In genomic region chr16:30997000-30997886, GRCh38 we compare ENCODE assay signal across 2 cellular contexts.
TF ChIP-seq lines count a peak whose summit lies in the region.

No MANE protein-coding gene starts in this region.

TF ChIP-seq in GM12891, 5 proteins besides CTCF, POLR2A, EP300 and RAD21:
- TF ChIP-seq POLR2AphosphoS5 (IDR thresholded peaks at IDR 0.05; ENCODE audit: low read depth, low read length) (peak; percentile 62; the same call in 1 of the 2 replicates), SPI1 (IDR thresholded peaks at IDR 0.05; ENCODE audit: low read depth, low read length) (no peak), PAX5 (IDR thresholded peaks at IDR 0.05; ENCODE audit: insufficient read depth, low read length, severe bottlenecking) (no peak), POU2F2 (IDR thresholded peaks at IDR 0.05; ENCODE audit: low read depth, low read length) (0 out of 2 replicates have a peak, but pooled peaks have one; percentile 8), TAF1 (IDR thresholded peaks at IDR 0.05; ENCODE audit: low read depth, low read length) (no peak)

TF ChIP-seq in H1, 55 proteins besides CTCF, POLR2A, EP300 and RAD21:
- TF ChIP-seq NRF1 (IDR thresholded peaks at IDR 0.05; ENCODE audit: low read depth, low read length) (peak; percentile 31; the same call in 1 of the 2 replicates), POU5F1 (IDR thresholded peaks at IDR 0.05; ENCODE audit: low read depth, low read length) (no peak), HDAC2 (IDR thresholded peaks at IDR 0.05; ENCODE audit: borderline replicate concordance in 1 of 2, low read depth in 2 of 2, low read length in 2 of 2) (0 out of 4 replicates have a peak, but pooled peaks of 1 of the 2 experiments have one; percentile 43), SIN3A (conservative IDR thresholded peaks at IDR 0.05 in 1 of 2, IDR thresholded peaks at IDR 0.05 in 1 of 2; ENCODE audit: low read depth in 1 of 2, low read length in 2 of 2) (peak in 1 of 2 experiments; percentile 54; a peak in 2 of 4 replicates), RBBP5 (IDR thresholded peaks at IDR 0.05; ENCODE audit: borderline replicate concordance, low read depth, low read length) (peak; percentile 17; the same call in 1 of the 2 replicates), E2F6 (IDR thresholded peaks at IDR 0.05) (peak; percentile 75), ATF3 (IDR thresholded peaks at IDR 0.05; ENCODE audit: insufficient read depth, low read depth, low read length) (no peak), TEAD4 (IDR thresholded peaks at IDR 0.05; ENCODE audit: low read depth, low read length) (no peak), TAF1 (IDR thresholded peaks at IDR 0.05; ENCODE audit: low read depth, low read length) (0 out of 2 replicates have a peak, but pooled peaks have one; percentile 48), TBP (IDR thresholded peaks at IDR 0.05; ENCODE audit: low read depth, low read length) (peak; percentile 58; the same call in 1 of the 2 replicates), MAX (IDR thresholded peaks at IDR 0.05) (peak; percentile 66), KDM4A (IDR thresholded peaks at IDR 0.05; ENCODE audit: low read depth, low read length, severe bottlenecking) (peak; percentile 45), RFX5 (IDR thresholded peaks at IDR 0.05; ENCODE audit: borderline replicate concordance, low read depth, low read length) (no peak)
